In the genomic region with DNA sequence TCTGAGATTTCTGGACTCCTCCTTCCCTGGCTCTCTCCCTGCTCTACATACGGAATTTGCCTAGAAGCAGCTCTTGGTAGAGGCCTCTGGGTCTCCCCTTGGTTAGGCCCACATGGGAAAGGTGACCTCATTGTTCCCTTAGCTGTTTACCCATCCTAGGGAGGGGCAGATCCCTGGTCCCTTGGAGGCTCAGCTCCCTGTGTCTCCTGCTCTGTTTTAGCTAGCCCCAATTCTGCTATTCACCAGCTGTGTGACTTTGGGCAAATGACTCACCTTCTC, we compare ENCODE assay signal across 11 cellular contexts. TPM values are rescaled to one million over a fixed set of nuclear protein-coding genes. Genes with fewer than 3 reads are reported as not detected.
DNase-seq lines count a peak whose midpoint lies in the region; ATAC-seq, FAIRE-seq and TF ChIP-seq lines count a peak whose summit lies in the region.
"Had no signal": no experiment of that assay in that cellular context is flagged by ENCODE, and none has a peak within 500 bp of the region (broad histone marks: within the 10 kb centered on the region; RNA-seq: fewer than 3 reads in every experiment).

No MANE protein-coding gene starts in this region.

- no peak overlapping the region for H3K9ac ChIP-seq in fibroblast of lung (ENCODE audit: insufficient read depth, low read length)

- H3K27ac ChIP-seq in SJCRH30 = peak overlapping the region; percentile 90
- H3K27ac ChIP-seq in fibroblast of lung (ENCODE audit: insufficient read depth, low read length) = peak overlapping the region; percentile 83
- peak overlapping the region; percentile 79 to 92 for H3K27ac ChIP-seq in small intestine (ENCODE audit: low read depth in 1 of 2, low read length in 1 of 2)

- H3K36me3 ChIP-seq in SJCRH30 (no peaks in the 10 kb centered on the region), fibroblast of lung (ENCODE audit: control insufficient read depth, insufficient read depth, low read length) (no peaks in the 10 kb centered on the region), small intestine (ENCODE audit: control insufficient read depth in 2 of 2, insufficient read depth in 2 of 2, low read length in 2 of 2) (peaks cover 0 to 2% of the 10 kb centered on the region in 2 donors)

- TF ChIP-seq CTCF in fibroblast of lung (conservative IDR thresholded peaks at IDR 0.05 in 1 of 2, IDR thresholded peaks at IDR 0.05 in 1 of 2; ENCODE audit: low read depth in 1 of 2, low read length in 2 of 2) = no peak

- no peak overlapping the region for H2AFZ ChIP-seq in fibroblast of lung (ENCODE audit: low read length)

- 33 to 55% (median 35%) methylated on average over 1 of the region's 1 CpG for WGBS in small intestine, 3 donors

- H3K27me3 ChIP-seq in SJCRH30 (no peaks in the 10 kb centered on the region), fibroblast of lung (ENCODE audit: control insufficient read depth, insufficient read depth, low read length) (no peaks in the 10 kb centered on the region), small intestine (ENCODE audit: control insufficient read depth in 2 of 2, insufficient read depth in 2 of 2, low read length in 2 of 2) (peaks cover 0 to 6% of the 10 kb centered on the region in 2 donors)

- no peaks in the 10 kb centered on the region for H3K36me3 Mint-ChIP-seq in activated CD8-positive, alpha-beta T cell treated with anti-CD3 and anti-CD28 coated beads, Interleukin-2, amount 10 ng/mL, durations not matched to agents 7 days and 5 days (ENCODE audit: low read depth)

- CTCF ChIA-PET in activated CD8-positive, alpha-beta T cell treated with anti-CD3 and anti-CD28 coated beads, Interleukin-2, amount 10 ng/mL, durations not matched to agents 7 days and 5 days (lab: Charles Lee) = interaction anchor here (2.1 to 4.2 kb wide), 2 partner anchors 9 to 12 kb away, joined by 10 to 23 read pairs; no protein-coding TSS in a partner anchor

- no peak overlapping the region for H3K4me3 Mint-ChIP-seq in activated CD8-positive, alpha-beta T cell treated with anti-CD3 and anti-CD28 coated beads, Interleukin-2, amount 10 ng/mL, durations not matched to agents 7 days and 5 days
- H3K4me3 Mint-ChIP-seq: activated naive CD8-positive, alpha-beta T cell treated with anti-CD3 and anti-CD28 coated beads, Interleukin-2, amount 50 U/mL, for 24 hours; endodermal cell had no signal

- no peak for FAIRE-seq in small intestine (lab: Jason Lieb, UNC)

- H3K4me3 ChIP-seq in SJCRH30 = no peak overlapping the region
- H3K4me3 ChIP-seq in fibroblast of lung (replicated peaks in 1 of 4; ENCODE audit: control extremely low read depth in 1 of 4, insufficient read depth in 1 of 4, low read depth in 3 of 4, low read length in 4 of 4) = no peak overlapping the region
- no peak overlapping the region for H3K4me3 ChIP-seq in small intestine (ENCODE audit: low read depth in 1 of 2, low read length in 2 of 2)

- peak; percentile 74 for DNase-seq in EH (ENCODE audit: low read depth)
- DNase-seq in SJCRH30 = peak in 1 of 2 experiments; percentile 42
- DNase-seq in fibroblast of lung (ENCODE audit: low read depth in 2 of 2) = peak; percentile 33 to 71
- DNase-seq in small intestine = no peak
- no peak for DNase-seq in activated CD8-positive, alpha-beta T cell treated with anti-CD3 and anti-CD28 coated beads, Interleukin-2, amount 10 ng/mL, durations not matched to agents 7 days and 5 days
- no peak for DNase-seq in activated T-cell treated with anti-CD3 and anti-CD28 coated beads, Interleukin-2, amount 50 U/mL, for 1 hour
- DNase-seq in globus pallidus (ENCODE audit: low spot score) = no peak
- DNase-seq: activated naive CD8-positive, alpha-beta T cell treated with anti-CD3 and anti-CD28 coated beads, Interleukin-2, amount 50 U/mL, for 24 hours; T-helper 2 cell had no signal

- no peaks in the 10 kb centered on the region for H3K9me3 Mint-ChIP-seq in activated CD8-positive, alpha-beta T cell treated with anti-CD3 and anti-CD28 coated beads, Interleukin-2, amount 10 ng/mL, durations not matched to agents 7 days and 5 days (ENCODE audit: insufficient read depth)
- H3K9me3 Mint-ChIP-seq: activated naive CD8-positive, alpha-beta T cell treated with anti-CD3 and anti-CD28 coated beads, Interleukin-2, amount 50 U/mL, for 24 hours; endodermal cell had no signal

- POLR2A ChIA-PET in activated CD8-positive, alpha-beta T cell treated with anti-CD3 and anti-CD28 coated beads, Interleukin-2, amount 10 ng/mL, durations not matched to agents 7 days and 5 days (lab: Charles Lee) = no interaction called here

- H3K4me1 ChIP-seq in SJCRH30 (peaks cover 47% of the 10 kb centered on the region), fibroblast of lung (ENCODE audit: control insufficient read depth, extremely low read depth, insufficient read depth, low read length) (peaks cover 32% of the 10 kb centered on the region), small intestine (ENCODE audit: control insufficient read depth in 2 of 2, insufficient read depth in 1 of 2, low read depth in 1 of 2, low read length in 1 of 2) (peaks cover 6 to 11% of the 10 kb centered on the region in 2 donors)

- peak overlapping the region; percentile 90 for H3K4me2 ChIP-seq in fibroblast of lung (ENCODE audit: extremely low read depth, insufficient read depth, low read length)

- H3K9me3 ChIP-seq in SJCRH30 (replicated peaks) = no peaks in the 10 kb centered on the region
- H3K9me3 ChIP-seq in fibroblast of lung (ENCODE audit: control insufficient read depth, insufficient read depth, low read depth, low read length) = no peaks in the 10 kb centered on the region
- no peaks in the 10 kb centered on the region for H3K9me3 ChIP-seq in small intestine (ENCODE audit: control insufficient read depth, low read depth)

- no peak for ATAC-seq in activated CD8-positive, alpha-beta T cell treated with anti-CD3 and anti-CD28 coated beads, Interleukin-2, amount 10 ng/mL, durations not matched to agents 7 days and 5 days
- no peak for ATAC-seq in HG02981 (IDR thresholded peaks at IDR 0.05; ENCODE audit: unreplicated experiment)
- ATAC-seq: activated naive CD8-positive, alpha-beta T cell treated with anti-CD3 and anti-CD28 coated beads, Interleukin-2, amount 50 U/mL, for 24 hours had no signal

- no peaks in the 10 kb centered on the region for H3K4me1 Mint-ChIP-seq in activated CD8-positive, alpha-beta T cell treated with anti-CD3 and anti-CD28 coated beads, Interleukin-2, amount 10 ng/mL, durations not matched to agents 7 days and 5 days (ENCODE audit: low read depth)
- H3K4me1 Mint-ChIP-seq: activated naive CD8-positive, alpha-beta T cell treated with anti-CD3 and anti-CD28 coated beads, Interleukin-2, amount 50 U/mL, for 24 hours had no signal

- no peaks in the 10 kb centered on the region for H3K79me2 ChIP-seq in fibroblast of lung (ENCODE audit: control insufficient read depth, insufficient read depth, low read length)

- no peaks in the 10 kb centered on the region for H4K20me1 ChIP-seq in fibroblast of lung (ENCODE audit: control insufficient read depth, extremely low read depth, insufficient read depth, low read length)

- peaks cover 39% of the 10 kb centered on the region for H3K27me3 Mint-ChIP-seq in activated CD8-positive, alpha-beta T cell treated with anti-CD3 and anti-CD28 coated beads, Interleukin-2, amount 10 ng/mL, durations not matched to agents 7 days and 5 days (ENCODE audit: low read depth)

- H3K27ac Mint-ChIP-seq in activated CD8-positive, alpha-beta T cell treated with anti-CD3 and anti-CD28 coated beads, Interleukin-2, amount 10 ng/mL, durations not matched to agents 7 days and 5 days = no peak overlapping the region
- H3K27ac Mint-ChIP-seq: activated naive CD8-positive, alpha-beta T cell treated with anti-CD3 and anti-CD28 coated beads, Interleukin-2, amount 50 U/mL, for 24 hours; endodermal cell had no signal

RNA-seq across cellular contexts. Expression of a gene that starts 3.8 kb away (rescaled TPM):
- 0.10 and 0.16 TPM in 2 replicates for total RNA-seq in SJCRH30 (2014; rRNA removed; shearing (Covaris generic))
- total RNA-seq in fibroblast of lung = 20.0 and 34.8 TPM in 2 replicates
- 11.5 and 11.9 TPM in 2 replicates for polyA plus RNA-seq in fibroblast of lung
- 13.8 and 14.8 TPM in 2 replicates for polyA plus RNA-seq in fibroblast of lung (2012)
- polyA minus RNA-seq in fibroblast of lung (ENCODE audit: low replicate concordance) = 35.8 and 62.2 TPM in 2 replicates
- 100 to 1,000 TPM in 1 of 3 donors, 10 to 100 TPM in 2; 36.7 to 131 (median 99.3) TPM for polyA plus RNA-seq in small intestine
- total RNA-seq in activated CD8-positive, alpha-beta T cell treated with anti-CD3 and anti-CD28 coated beads, Interleukin-2, amount 10 ng/mL, durations not matched to agents 7 days and 5 days = not detected

Comparison
In these comparisons a context has a peak if more than half of its experiments do, and no peak if none do; other contexts are left out.
1. DNase-seq: peak in EH (single experiment) and fibroblast of lung (2 of 2); none in small intestine (single experiment), activated CD8-positive, alpha-beta T cell treated with anti-CD3 and anti-CD28 coated beads, Interleukin-2, amount 10 ng/mL, durations not matched to agents 7 days and 5 days (single experiment), activated T-cell treated with anti-CD3 and anti-CD28 coated beads, Interleukin-2, amount 50 U/mL, for 1 hour (single experiment) and globus pallidus (single experiment).
2. RNA of a gene that starts 3.8 kb away (total RNA-seq): 20.0 to 34.8 TPM in fibroblast of lung; 0.10 to 0.16 TPM in SJCRH30 and not detected in activated CD8-positive, alpha-beta T cell treated with anti-CD3 and anti-CD28 coated beads, Interleukin-2, amount 10 ng/mL, durations not matched to agents 7 days and 5 days; every median in the first group is over 10 times any median in the second.
3. Peak in every context shown above with its lines, with median percentiles within 50 percentile points of each other: H3K27ac ChIP-seq.